Comparison of ENCODE assay signal across 12 cellular contexts in genomic region chr2:217974389-217975005, GRCh38.
"Had no signal": no experiment of that assay in that cellular context is flagged by ENCODE, and none has a peak within 500 bp of the region (broad histone marks: within the 10 kb centered on the region; RNA-seq: fewer than 3 reads in every experiment).

No MANE protein-coding gene starts in this region.

- H3K36me3 ChIP-seq: vagina had no signal

- H3K9me3 ChIP-seq: adrenal gland, vagina had no signal

- H3K4me3 ChIP-seq: adrenal gland, vagina had no signal

- DNase-seq: activated B cell treated with CpG ODN at 0.5 μM for 24 hours; activated CD4-positive, alpha-beta T cell treated with anti-CD3 and anti-CD28 coated beads, Interleukin-2, amount 10 ng/mL, durations not matched to agents 24 days and 14 days; activated naive CD4-positive, alpha-beta T cell treated with anti-CD3 and anti-CD28 coated beads, Interleukin-2, amount 10 ng/mL, durations not matched to agents 7 days and 5 days; cortex of kidney; effector memory CD4-positive, alpha-beta T cell; hypothalamus; nephron progenitor cell; small intestine; T-helper 17 cell had no signal

- H3K27me3 ChIP-seq: adrenal gland, vagina had no signal

- ATAC-seq: T-helper 17 cell had no signal

- H3K27ac ChIP-seq: vagina had no signal

- H3K27ac Mint-ChIP-seq: activated B cell treated with CpG ODN at 0.5 μM for 24 hours; activated CD4-positive, alpha-beta T cell treated with anti-CD3 and anti-CD28 coated beads, Interleukin-2, amount 10 ng/mL, durations not matched to agents 24 days and 14 days; activated naive CD4-positive, alpha-beta T cell treated with anti-CD3 and anti-CD28 coated beads, Interleukin-2, amount 10 ng/mL, durations not matched to agents 7 days and 5 days; nephron progenitor cell; T-helper 17 cell had no signal

- H3K4me3 Mint-ChIP-seq: activated B cell treated with CpG ODN at 0.5 μM for 24 hours; activated CD4-positive, alpha-beta T cell treated with anti-CD3 and anti-CD28 coated beads, Interleukin-2, amount 10 ng/mL, durations not matched to agents 24 days and 14 days; activated naive CD4-positive, alpha-beta T cell treated with anti-CD3 and anti-CD28 coated beads, Interleukin-2, amount 10 ng/mL, durations not matched to agents 7 days and 5 days; central memory CD8-positive, alpha-beta T cell; nephron progenitor cell; T-helper 17 cell had no signal

- H3K4me1 Mint-ChIP-seq: activated B cell treated with CpG ODN at 0.5 μM for 24 hours; activated CD4-positive, alpha-beta T cell treated with anti-CD3 and anti-CD28 coated beads, Interleukin-2, amount 10 ng/mL, durations not matched to agents 24 days and 14 days; activated naive CD4-positive, alpha-beta T cell treated with anti-CD3 and anti-CD28 coated beads, Interleukin-2, amount 10 ng/mL, durations not matched to agents 7 days and 5 days; central memory CD8-positive, alpha-beta T cell; T-helper 17 cell had no signal

- H3K27me3 Mint-ChIP-seq: central memory CD8-positive, alpha-beta T cell had no signal

- H3K9me3 Mint-ChIP-seq: activated CD4-positive, alpha-beta T cell treated with anti-CD3 and anti-CD28 coated beads, Interleukin-2, amount 10 ng/mL, durations not matched to agents 24 days and 14 days; activated naive CD4-positive, alpha-beta T cell treated with anti-CD3 and anti-CD28 coated beads, Interleukin-2, amount 10 ng/mL, durations not matched to agents 7 days and 5 days; central memory CD8-positive, alpha-beta T cell had no signal

- H3K36me3 Mint-ChIP-seq: activated naive CD4-positive, alpha-beta T cell treated with anti-CD3 and anti-CD28 coated beads, Interleukin-2, amount 10 ng/mL, durations not matched to agents 7 days and 5 days had no signal

- FAIRE-seq: small intestine had no signal
